ENCODE assay signal across 8 cellular contexts in the genomic region with DNA sequence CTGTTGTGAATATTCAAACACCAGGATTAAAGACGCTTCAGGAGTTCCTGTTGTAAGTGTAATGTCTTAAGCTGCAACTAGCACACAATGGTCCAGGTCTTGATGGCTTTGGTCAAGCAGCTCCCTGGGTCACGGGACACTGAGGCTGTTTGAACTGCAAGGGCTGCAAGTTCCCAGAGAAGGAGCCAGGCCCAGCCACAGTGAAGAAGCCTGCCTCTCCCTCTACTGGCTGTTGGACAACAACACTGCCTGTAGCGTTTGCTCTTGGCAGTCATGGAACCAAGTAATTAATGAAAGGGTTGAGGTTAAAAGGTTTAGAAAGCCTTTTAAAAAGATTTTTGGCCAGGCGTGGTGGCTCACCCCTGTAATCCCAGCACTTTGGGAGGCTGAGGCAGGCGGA. TPM values are rescaled to one million over a fixed set of nuclear protein-coding genes. Genes with fewer than 3 reads are reported as not detected.
A peak's percentile ranks its signal among the peaks of the same experiment; 100 is the strongest.
DNase-seq lines count a peak whose midpoint lies in the region; ATAC-seq, FAIRE-seq and TF ChIP-seq lines count a peak whose summit lies in the region.

No MANE protein-coding gene starts in this region.

- H3K27ac Mint-ChIP-seq in effector memory CD8-positive, alpha-beta T cell, result peak overlapping the region in 1 of 2 donors; percentile 30

- no peaks in the 10 kb centered on the region for H3K36me3 Mint-ChIP-seq in effector memory CD8-positive, alpha-beta T cell (ENCODE audit: insufficient read depth)

- intact Hi-C loops in adrenal gland (cut with DNase I), result no loop called here
- intact Hi-C loops in kidney (cut with DNase I), result no loop called here
- intact Hi-C loops in spleen (cut with DNase I; ENCODE audit: low total_unique reads), result no loop called here

- no peak overlapping the region for H3K9ac ChIP-seq in kidney (ENCODE audit: low read length in 2 of 2)

- no peak overlapping the region for H3K4me3 Mint-ChIP-seq in effector memory CD8-positive, alpha-beta T cell

- no peaks in the 10 kb centered on the region for H3K36me3 ChIP-seq in adrenal gland (replicated peaks in 1 of 2)
- no peaks in the 10 kb centered on the region for H3K36me3 ChIP-seq in kidney (ENCODE audit: control insufficient read depth in 1 of 2, insufficient read depth in 2 of 2, low read length in 2 of 2)
- H3K36me3 ChIP-seq in spleen, result no peaks in the 10 kb centered on the region

- TF ChIP-seq POLR2A in adrenal gland (IDR thresholded peaks at IDR 0.05), result no peak
- no peak for TF ChIP-seq POLR2A in spleen (IDR thresholded peaks at IDR 0.05)

- H3K4me1 ChIP-seq in adrenal gland (replicated peaks in 1 of 2), result no peaks in the 10 kb centered on the region
- no peaks in the 10 kb centered on the region for H3K4me1 ChIP-seq in kidney (ENCODE audit: control insufficient read depth in 1 of 2, insufficient read depth in 1 of 2, low read depth in 1 of 2, low read length in 2 of 2)
- H3K4me1 ChIP-seq in spleen, result no peaks in the 10 kb centered on the region

- H3K27me3 ChIP-seq in adrenal gland (no peaks in the 10 kb centered on the region), spleen (replicated peaks in 1 of 7) (no peaks in the 10 kb centered on the region)

- H3K9me3 Mint-ChIP-seq in effector memory CD8-positive, alpha-beta T cell, result no peaks in the 10 kb centered on the region

- H3K27ac ChIP-seq in adrenal gland, result no peak overlapping the region
- no peak overlapping the region for H3K27ac ChIP-seq in kidney (ENCODE audit: low read depth in 2 of 2, low read length in 2 of 2)
- H3K27ac ChIP-seq in spleen, result no peak overlapping the region

- peaks cover 28 to 39% of the 10 kb centered on the region in 2 donors for H3K27me3 Mint-ChIP-seq in effector memory CD8-positive, alpha-beta T cell

- TF ChIP-seq CTCF in adrenal gland (IDR thresholded peaks at IDR 0.05), result peak in 4 of 6 experiments; percentile 26 to 60 (median 57)
- peak; percentile 59 for TF ChIP-seq CTCF in kidney (IDR thresholded peaks at IDR 0.05; ENCODE audit: borderline replicate concordance, extremely low read depth, insufficient read depth)
- peak in 5 of 11 experiments; percentile 10 to 35 (median 15) for TF ChIP-seq CTCF in spleen (IDR thresholded peaks at IDR 0.05 in 8 of 11, conservative IDR thresholded peaks at IDR 0.05 in 3 of 11)

- ATAC-seq in effector memory CD8-positive, alpha-beta T cell (replicated peaks), result no peak
- ATAC-seq in HG03469 (IDR thresholded peaks at IDR 0.05; ENCODE audit: unreplicated experiment), result no peak

- H3K9me3 ChIP-seq in adrenal gland (replicated peaks in 1 of 3) (no peaks in the 10 kb centered on the region), kidney (ENCODE audit: control insufficient read depth in 1 of 2, low read length in 2 of 2) (no peaks in the 10 kb centered on the region), spleen (no peaks in the 10 kb centered on the region)

- FAIRE-seq in kidney (lab: Jason Lieb, UNC), result no peak

- H3K4me3 ChIP-seq in adrenal gland, result no peak overlapping the region
- H3K4me3 ChIP-seq in kidney (ENCODE audit: low read length in 2 of 2), result no peak overlapping the region
- no peak overlapping the region for H3K4me3 ChIP-seq in spleen

- H3K4me1 Mint-ChIP-seq in effector memory CD8-positive, alpha-beta T cell (ENCODE audit: low read depth in 2 of 2), result no peaks in the 10 kb centered on the region

- DNase-seq in AG08395 (ENCODE audit: low spot score), result peak; percentile 29
- DNase-seq in HK-2 (ENCODE audit: unreplicated experiment), result peak; percentile 23
- peak; percentile 20 to 81 (median 55) for DNase-seq in adrenal gland
- no peak for DNase-seq in kidney
- no peak for DNase-seq in effector memory CD8-positive, alpha-beta T cell
- no peak for DNase-seq in NCI-H1105 treated with DMSO at 0.1 percent for 48 hours (lab: John Stamatoyannopoulos, UW)
- no peak for DNase-seq in spleen

- WGBS in adrenal gland, 4 donors, result 50 to 67% (median 59%) methylated on average over 5 of the region's 5 CpGs
- WGBS in spleen, 5 donors, result 66 to 85% (median 75%) methylated on average over 5 of the region's 5 CpGs

RNA-seq across cellular contexts. Expression of a gene that starts 31.9 kb away (rescaled TPM):
- 10 to 100 TPM; 19.2 to 65.4 (median 46.4) TPM for total RNA-seq in adrenal gland
- 10 to 100 TPM; 37.6 to 62.0 (median 57.8) TPM for polyA plus RNA-seq in adrenal gland
- 60.1 TPM for total RNA-seq in kidney
- 61.8 TPM for polyA plus RNA-seq in kidney (ENCODE audit: insufficient read depth, low read depth, low replicate concordance)
- 10 to 100 TPM; 46.1 to 93.0 (median 62.8) TPM for total RNA-seq in spleen
- polyA plus RNA-seq in spleen, result 10 to 100 TPM; 41.4 to 79.4 (median 60.8) TPM

Comparison
In these comparisons a context has a peak if more than half of its experiments do, and no peak if none do; other contexts are left out.
1. DNase-seq: peak in AG08395 (single experiment), HK-2 (single experiment) and adrenal gland (7 of 7); none in kidney (single experiment), effector memory CD8-positive, alpha-beta T cell (0 of 3), NCI-H1105 treated with DMSO at 0.1 percent for 48 hours (single experiment) and spleen (single experiment).